ENCODE assay signal across 10 cellular contexts in the genomic region with DNA sequence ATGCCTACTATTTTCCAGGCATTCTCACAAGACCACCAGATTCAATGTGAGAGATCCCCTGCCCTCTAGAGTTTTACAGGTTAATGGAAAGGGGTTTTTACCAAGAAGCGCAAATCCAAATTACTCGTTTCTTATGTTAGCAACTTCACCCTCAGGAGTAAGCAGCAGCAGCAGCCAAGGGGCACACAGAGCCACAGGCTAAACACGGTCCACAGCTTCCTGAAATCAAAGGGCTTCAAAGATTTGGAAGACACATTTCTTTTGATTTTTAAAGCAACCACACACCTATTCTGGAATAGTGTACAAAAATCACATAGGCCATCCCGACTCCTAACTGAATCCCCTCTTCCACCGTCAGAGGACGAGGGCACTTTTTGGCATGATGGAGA.
A peak's percentile ranks its signal among the peaks of the same experiment; 100 is the strongest.
DNase-seq lines count a peak whose midpoint lies in the region; ATAC-seq and TF ChIP-seq lines count a peak whose summit lies in the region.
"Had no signal": no experiment of that assay in that cellular context is flagged by ENCODE, and none has a peak within 500 bp of the region (broad histone marks: within the 10 kb centered on the region; RNA-seq: fewer than 3 reads in every experiment).

No MANE protein-coding gene starts in this region.

- peaks cover 4% of the 10 kb centered on the region for H3K36me3 Mint-ChIP-seq in MCF 10A (ENCODE audit: insufficient read depth, unreplicated experiment)
- H3K36me3 Mint-ChIP-seq in naive thymus-derived CD8-positive, alpha-beta T cell: peaks cover 0 to 2% (median 0%) of the 10 kb centered on the region in 3 donors

- CTCF ChIA-PET in MCF 10A (lab: Yijun Ruan, JAX): interaction anchor here (0.5 to 6.5 kb wide), 10 partner anchors 18 to 138 kb away, joined by 3 to 36 read pairs (median 6); partner anchors contain the start of gene ARF6

- H3K4me3 ChIP-seq in HUES6 (ENCODE audit: low read depth, low read length): peak overlapping the region; percentile 42; the same call in 1 of the 2 replicates

- peaks cover 19% of the 10 kb centered on the region; the same call in 1 of the 2 replicates for H3K27me3 ChIP-seq in HUES6 (ENCODE audit: control insufficient read depth, insufficient read depth, low read length)

- no peaks in the 10 kb centered on the region for H3K9me3 ChIP-seq in HUES6 (ENCODE audit: control insufficient read depth, insufficient read depth, low read depth, low read length)
- H3K9me3 ChIP-seq: neutrophil had no signal

- H3K27ac ChIP-seq in 22Rv1 (peak overlapping the region; percentile 97), HUES6 (ENCODE audit: low read depth, low read length) (peak overlapping the region; percentile 73; the same call in 1 of the 2 replicates)
- H3K27ac ChIP-seq: neutrophil had no signal

- H3K36me3 ChIP-seq in HUES6 (ENCODE audit: control insufficient read depth, insufficient read depth, low read length): no peaks in the 10 kb centered on the region
- H3K36me3 ChIP-seq: neutrophil had no signal

- peaks cover 45% of the 10 kb centered on the region for H3K4me1 Mint-ChIP-seq in MCF 10A (ENCODE audit: insufficient read depth, unreplicated experiment)
- H3K4me1 Mint-ChIP-seq in naive thymus-derived CD8-positive, alpha-beta T cell: peaks cover 32 to 65% (median 58%) of the 10 kb centered on the region in 4 donors

- peak overlapping the region; percentile 73 for H3K4me3 Mint-ChIP-seq in MCF 10A (ENCODE audit: unreplicated experiment)
- H3K4me3 Mint-ChIP-seq in naive thymus-derived CD8-positive, alpha-beta T cell: peak overlapping the region; percentile 76 to 91 (median 88)

- DNase-seq in MCF 10A (ENCODE audit: unreplicated experiment) (no peak), NCI-H187 treated with DMSO at 0.1 percent for 48 hours (lab: John Stamatoyannopoulos, UW) (no peak), hippocampal formation (lab: John Stamatoyannopoulos, UW) (no peak)
- DNase-seq in naive thymus-derived CD8-positive, alpha-beta T cell: peak in 1 of 10 donors; percentile 13
- DNase-seq: NCI-H82 had no signal

- peak overlapping the region; percentile 95 for H3K27ac Mint-ChIP-seq in MCF 10A (ENCODE audit: low read depth, unreplicated experiment)
- peak overlapping the region; percentile 96 to 99 (median 98) for H3K27ac Mint-ChIP-seq in naive thymus-derived CD8-positive, alpha-beta T cell

- intact Hi-C loops in MCF 10A (cut with micrococcal nuclease): loop anchor here (1.0 to 5.0 kb wide), 4 partner anchors 38 to 135 kb away; partner anchors contain the start of gene ARF6

- H3K9me3 Mint-ChIP-seq in MCF 10A (ENCODE audit: unreplicated experiment): no peaks in the 10 kb centered on the region
- no peaks in the 10 kb centered on the region for H3K9me3 Mint-ChIP-seq in naive thymus-derived CD8-positive, alpha-beta T cell

- peak overlapping the region; percentile 85 for H3K9ac ChIP-seq in HUES6 (ENCODE audit: low read length)

- no peaks in the 10 kb centered on the region for H3K27me3 Mint-ChIP-seq in MCF 10A (ENCODE audit: insufficient read depth, unreplicated experiment)
- no peaks in the 10 kb centered on the region for H3K27me3 Mint-ChIP-seq in naive thymus-derived CD8-positive, alpha-beta T cell

- no peak for ATAC-seq in naive thymus-derived CD8-positive, alpha-beta T cell
- no peak for ATAC-seq in GM18861 (IDR thresholded peaks at IDR 0.05; ENCODE audit: unreplicated experiment)
- ATAC-seq in GM21529 (IDR thresholded peaks at IDR 0.05; ENCODE audit: unreplicated experiment): no peak

- TF ChIP-seq CTCF in 22Rv1 (IDR thresholded peaks at IDR 0.05) (no peak), MCF 10A (IDR thresholded peaks at IDR 0.05; ENCODE audit: unreplicated experiment) (no peak)

- peaks cover 50% of the 10 kb centered on the region for H3K4me1 ChIP-seq in HUES6 (ENCODE audit: control insufficient read depth, insufficient read depth, low read length)

- POLR2A ChIA-PET in MCF 10A (lab: Yijun Ruan, JAX): interaction anchor here (0.6 to 9.3 kb wide), 30 partner anchors 9 to 148 kb away, joined by 3 to 222 read pairs (median 6); partner anchors contain the start of genes ARF6 and NEMF
- POLR2A ChIA-PET in naive thymus-derived CD8-positive, alpha-beta T cell (lab: Charles Lee): interaction anchor here (0.7 to 7.6 kb wide), 20 partner anchors 8 to 147 kb away, joined by 3 to 173 read pairs (median 6); partner anchors contain the start of genes ARF6 and NEMF

- BruUV-seq in MCF 10A (replicated peaks; lab: Mats Ljungman, UMichigan): no TSS peak
